In the genomic region with DNA sequence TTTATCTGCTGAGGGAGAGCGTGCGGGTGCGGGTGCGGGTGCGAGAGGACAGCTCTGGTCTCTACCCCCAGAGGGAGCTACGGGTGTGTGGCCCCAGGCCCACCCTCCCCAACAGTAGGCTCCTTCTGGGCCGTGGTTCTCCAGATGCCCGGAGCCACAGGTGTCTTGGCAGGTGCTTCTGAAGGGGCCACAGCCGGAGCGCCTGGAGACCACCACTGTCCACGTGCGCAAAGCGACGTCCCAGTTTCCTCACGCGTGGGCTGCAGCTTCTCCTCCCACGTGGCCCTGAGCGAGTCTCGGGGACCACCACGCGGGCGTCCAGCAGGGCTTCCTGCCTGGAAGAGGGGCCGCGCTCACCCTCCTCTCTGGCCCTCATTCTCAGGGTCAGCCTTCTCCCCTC, we compare ENCODE assay signal across 8 cellular contexts.
"Had no signal": no experiment of that assay in that cellular context is flagged by ENCODE, and none has a peak within 500 bp of the region (broad histone marks: within the 10 kb centered on the region; RNA-seq: fewer than 3 reads in every experiment).

No MANE protein-coding gene starts in this region.

- H3K9me3 Mint-ChIP-seq: HFFc6 had no signal

- H3K4me3 Mint-ChIP-seq: HFFc6 had no signal

- DNase-seq: GM23248, GOT3, H7, HFFc6 had no signal

- H3K4me3 ChIP-seq: GM23248, HAP-1 had no signal

- H2AFZ ChIP-seq: GM23248 had no signal

- FAIRE-seq: HepG2 had no signal

- ATAC-seq: HCT116, HepG2 had no signal

- H3K36me3 ChIP-seq: HAP-1 had no signal

- H3K27ac ChIP-seq: GM23248, HL-60 had no signal

- H3K9me3 ChIP-seq: HAP-1 had no signal

- H3K4me1 ChIP-seq: HAP-1 had no signal
